Comparison of ENCODE assay signal across 11 cellular contexts in the genomic region with DNA sequence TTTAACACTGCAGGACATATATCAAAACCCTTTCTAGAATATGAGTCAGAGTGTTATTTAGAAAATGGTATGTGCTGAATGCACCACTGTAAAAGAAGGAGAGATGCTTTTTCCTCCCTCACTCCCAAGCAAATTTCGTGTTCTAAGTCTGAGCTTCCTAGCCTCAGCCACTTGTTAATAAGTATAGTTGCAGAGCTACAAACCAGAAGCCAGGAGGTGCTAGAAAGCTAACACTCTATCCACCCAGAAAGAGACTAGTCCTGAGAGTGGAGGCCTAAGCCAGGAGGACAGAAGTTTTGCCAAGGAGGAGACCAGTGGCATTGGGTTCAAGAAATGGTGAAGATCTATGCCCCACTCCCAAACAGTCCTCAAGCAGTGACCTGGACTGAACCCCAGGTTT. TPM values are rescaled to one million over a fixed set of nuclear protein-coding genes. Genes with fewer than 3 reads are reported as not detected.
DNase-seq lines count a peak whose midpoint lies in the region; ATAC-seq and TF ChIP-seq lines count a peak whose summit lies in the region.
"Had no signal": no experiment of that assay in that cellular context is flagged by ENCODE, and none has a peak within 500 bp of the region (broad histone marks: within the 10 kb centered on the region; RNA-seq: fewer than 3 reads in every experiment).

No MANE protein-coding gene starts in this region.

- no peaks in the 10 kb centered on the region; the same call in 1 of the 2 replicates for H3K27me3 Mint-ChIP-seq in WTC11 (ENCODE audit: low read depth)

- H3K36me3 Mint-ChIP-seq in WTC11, result no peaks in the 10 kb centered on the region
- H3K36me3 Mint-ChIP-seq in activated naive CD4-positive, alpha-beta T cell treated with anti-CD3 and anti-CD28 coated beads, Interleukin-2, amount 50 U/mL, for 72 hours, result no peaks in the 10 kb centered on the region

- no peak overlapping the region for H3K4me3 Mint-ChIP-seq in WTC11

- peak; percentile 65 for ATAC-seq in HG02642 (IDR thresholded peaks at IDR 0.05; ENCODE audit: poor library complexity, unreplicated experiment)
- ATAC-seq in WTC11, result peak; percentile 65
- ATAC-seq in activated naive CD4-positive, alpha-beta T cell treated with anti-CD3 and anti-CD28 coated beads, Interleukin-2, amount 50 U/mL, for 72 hours, result no peak

- no peak overlapping the region for H3K4me3 ChIP-seq in GM12865 (ENCODE audit: low read depth, low read length)
- H3K4me3 ChIP-seq in muscle layer of duodenum (ENCODE audit: low read depth in 1 of 2, low read length in 2 of 2), result no peak overlapping the region

- peak; percentile 12 for TF ChIP-seq CTCF in GM12865 (IDR thresholded peaks at IDR 0.05; ENCODE audit: insufficient read depth, low read depth, low read length, missing control alignments)
- no peak for TF ChIP-seq CTCF in WTC11 (IDR thresholded peaks at IDR 0.05)

- POLR2A ChIA-PET in WTC11 (lab: Charles Lee), result no interaction called here

- H3K4me1 Mint-ChIP-seq in WTC11, result peaks cover 7% of the 10 kb centered on the region

- H3K27me3 ChIP-seq in muscle layer of duodenum (ENCODE audit: low read depth, low read length), result no peaks in the 10 kb centered on the region
- H3K27me3 ChIP-seq: neutrophil had no signal

- H3K9me3 ChIP-seq in muscle layer of duodenum (ENCODE audit: control insufficient read depth in 1 of 2, low read length in 2 of 2), result peaks cover 0 to 3% of the 10 kb centered on the region in 2 donors
- H3K9me3 ChIP-seq: neutrophil had no signal

- H3K4me1 ChIP-seq in muscle layer of duodenum (ENCODE audit: control insufficient read depth in 1 of 2, insufficient read depth in 2 of 2, low read length in 2 of 2), result peaks cover 0 to under 1% of the 10 kb centered on the region in 2 donors

- peak overlapping the region; percentile 53 for H3K27ac ChIP-seq in muscle layer of duodenum (ENCODE audit: low read length)
- H3K27ac ChIP-seq: epithelial cell of prostate, neutrophil had no signal

- H3K9me3 Mint-ChIP-seq in WTC11, result peaks cover 5% of the 10 kb centered on the region
- no peaks in the 10 kb centered on the region for H3K9me3 Mint-ChIP-seq in activated naive CD4-positive, alpha-beta T cell treated with anti-CD3 and anti-CD28 coated beads, Interleukin-2, amount 50 U/mL, for 72 hours

- H3K36me3 ChIP-seq in muscle layer of duodenum (ENCODE audit: control insufficient read depth in 1 of 2, insufficient read depth in 2 of 2, low read length in 2 of 2), result no peaks in the 10 kb centered on the region
- H3K36me3 ChIP-seq: neutrophil had no signal

- H3K27ac Mint-ChIP-seq in WTC11, result no peak overlapping the region
- H3K27ac Mint-ChIP-seq in activated naive CD4-positive, alpha-beta T cell treated with anti-CD3 and anti-CD28 coated beads, Interleukin-2, amount 50 U/mL, for 72 hours, result no peak overlapping the region

- CTCF ChIA-PET in WTC11 (lab: Charles Lee), result interaction anchor here (0.5 to 1.7 kb wide), 29 partner anchors 10 to 1901 kb away, joined by 3 to 10 read pairs (median 4); a partner anchor contains a TSS

- DNase-seq in GM12865 (ENCODE audit: low read depth) (peak; percentile 24), WTC11 (ENCODE audit: low spot score) (no peak), NCI-H2029 (lab: John Stamatoyannopoulos, UW) (no peak), NCI-H524 treated with DMSO at 0.1 percent for 48 hours (lab: John Stamatoyannopoulos, UW) (no peak)
- DNase-seq in activated naive CD4-positive, alpha-beta T cell treated with anti-CD3 and anti-CD28 coated beads, Interleukin-2, amount 50 U/mL, for 72 hours (ENCODE audit: low spot score in 2 of 2), result no peak
- DNase-seq in stimulated activated CD4-positive, alpha-beta T cell treated with anti-CD3 and anti-CD28 coated beads, Interleukin-12 subunit alpha, Interleukin-12 subunit beta, amount 100 ng/mL, for 4 hours, result no peak
- DNase-seq: activated CD4-positive, alpha-beta T cell treated with anti-CD3 and anti-CD28 coated beads for 4 hours had no signal

TF ChIP-seq in WTC11, 78 proteins besides CTCF, POLR2A, EP300 and RAD21:
- TF ChIP-seq RELA (CRISPR knock-in tag; IDR thresholded peaks at IDR 0.05; ENCODE audit: borderline replicate concordance) (no peak), RORB (CRISPR knock-in tag; IDR thresholded peaks at IDR 0.05) (no peak)

RNA-seq across cellular contexts. Expression of a gene that starts 40.5 kb away (rescaled TPM):
- 34.8 to 43.1 TPM (median 41.7 TPM) in 3 replicates for total RNA-seq in WTC11 (2021)
- total RNA-seq in activated naive CD4-positive, alpha-beta T cell treated with anti-CD3 and anti-CD28 coated beads, Interleukin-2, amount 50 U/mL, for 72 hours, result 10 to 100 TPM; 10.7 to 12.8 TPM

Comparison
In these comparisons a context has a peak if more than half of its experiments do, and no peak if none do; other contexts are left out.
1. ATAC-seq: peak in HG02642 (single experiment) and WTC11 (single experiment); none in activated naive CD4-positive, alpha-beta T cell treated with anti-CD3 and anti-CD28 coated beads, Interleukin-2, amount 50 U/mL, for 72 hours (0 of 2).